ENCODE assay signal across 1 cellular context in the genomic region with DNA sequence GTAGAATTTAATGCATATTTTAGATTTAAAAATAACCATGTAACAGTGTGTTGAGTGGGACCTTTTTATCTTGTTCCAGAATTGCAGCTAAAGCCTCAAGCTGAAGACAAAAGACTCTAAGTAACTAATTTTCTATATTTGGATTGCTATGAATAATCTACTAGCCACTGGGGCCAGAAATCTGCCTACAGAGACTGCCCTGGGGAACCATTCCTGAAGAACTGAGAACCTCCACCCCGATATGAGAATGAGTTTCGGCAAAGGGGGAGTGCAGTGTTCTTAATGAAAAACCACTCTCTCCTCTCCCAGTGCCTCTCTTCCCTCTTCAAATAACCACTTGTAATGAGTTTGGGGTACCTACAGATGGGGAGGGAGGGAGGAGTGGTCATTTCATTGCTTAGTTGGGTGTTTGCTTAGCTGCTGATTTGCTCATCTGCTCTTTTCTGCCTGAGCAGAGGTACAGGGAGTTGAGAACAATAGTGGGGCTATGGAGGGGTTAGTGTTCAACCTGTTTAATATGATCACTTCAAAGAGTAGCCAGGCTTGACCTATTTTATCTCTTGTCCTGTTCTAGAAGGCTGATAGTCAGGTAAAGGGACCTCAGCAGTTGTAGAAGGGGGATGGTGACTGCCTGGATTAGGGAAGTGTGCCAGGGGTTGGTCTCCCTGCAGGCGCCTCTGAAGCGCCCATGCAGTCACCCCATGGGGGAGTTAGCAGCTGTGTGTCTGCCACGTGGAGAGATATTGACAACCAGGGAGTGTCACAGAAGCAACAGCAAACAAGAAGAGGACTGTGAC.
TF ChIP-seq lines count a peak whose summit lies in the region.

No MANE protein-coding gene starts in this region.

TF ChIP-seq in GM12878, 131 proteins besides CTCF, POLR2A, EP300 and RAD21 (continued from another document):
- TF ChIP-seq CHD1 (IDR thresholded peaks at IDR 0.05; ENCODE audit: low read depth, low read length), result no peak
- no peak for TF ChIP-seq NR2F1 (conservative IDR thresholded peaks at IDR 0.05)
- TF ChIP-seq FOS (IDR thresholded peaks at IDR 0.05; ENCODE audit: borderline replicate concordance, extremely low read depth, insufficient read length), result no peak
- no peak for TF ChIP-seq RCOR1 (conservative IDR thresholded peaks at IDR 0.05; ENCODE audit: low read depth, low read length)
- TF ChIP-seq STAT3 (IDR thresholded peaks at IDR 0.05; ENCODE audit: low read depth, low read length), result no peak
- no peak for TF ChIP-seq KDM1A (IDR thresholded peaks at IDR 0.05; ENCODE audit: borderline replicate concordance)
- TF ChIP-seq SREBF1 (IDR thresholded peaks at IDR 0.05; ENCODE audit: low read length), result no peak
- TF ChIP-seq ZNF217 (IDR thresholded peaks at IDR 0.05), result no peak
- no peak for TF ChIP-seq MTA2 (IDR thresholded peaks at IDR 0.05; ENCODE audit: low read depth)
- no peak for TF ChIP-seq CBX5 (IDR thresholded peaks at IDR 0.05; ENCODE audit: low read depth)
